8 cellular contexts compared by ENCODE assay signal in the genomic region with DNA sequence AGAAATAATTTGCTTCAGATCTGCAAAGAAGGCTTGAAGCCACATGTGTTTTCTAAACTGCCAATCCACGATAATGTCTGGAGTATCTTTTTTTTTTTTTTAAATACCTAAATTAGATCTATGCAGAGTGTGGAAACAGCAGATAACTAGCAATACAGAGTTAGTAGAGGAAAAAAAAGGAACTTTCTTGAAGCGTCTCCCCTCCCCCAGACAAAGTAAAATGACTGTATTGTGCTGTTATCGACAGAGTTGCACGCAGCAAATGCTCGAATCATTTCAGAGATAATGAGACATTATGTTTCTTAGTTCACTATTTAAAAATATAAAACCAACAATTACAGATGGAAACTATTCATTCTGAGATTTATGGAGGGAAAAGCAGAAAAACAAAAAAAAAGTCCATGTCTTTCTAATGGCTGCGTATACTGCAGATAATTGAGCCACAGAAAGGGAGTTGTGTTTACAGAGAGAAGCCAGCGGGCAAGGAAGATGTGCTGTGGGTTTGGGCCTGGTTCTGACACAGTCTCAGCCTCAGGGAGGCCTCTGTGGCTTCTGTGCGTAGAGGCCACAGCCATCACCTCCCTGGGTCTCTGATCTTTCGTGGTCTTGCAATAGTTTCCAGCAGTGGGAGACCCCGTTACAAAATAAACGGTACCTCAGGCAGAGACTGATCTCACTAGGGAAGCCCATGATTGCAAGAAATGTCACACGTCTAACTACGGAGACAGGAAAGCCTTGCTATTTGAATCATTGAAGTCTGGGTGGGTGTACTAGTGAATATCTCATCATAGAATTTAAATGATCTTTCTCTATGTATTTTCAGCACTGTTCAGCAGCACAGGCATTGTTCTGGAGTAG. TPM values are rescaled to one million over a fixed set of nuclear protein-coding genes. Genes with fewer than 3 reads are reported as not detected.
A peak's percentile ranks its signal among the peaks of the same experiment; 100 is the strongest.
DNase-seq lines count a peak whose midpoint lies in the region; ATAC-seq, FAIRE-seq and TF ChIP-seq lines count a peak whose summit lies in the region.

No MANE protein-coding gene starts in this region.

- H3K27ac ChIP-seq in VCaP (peak overlapping the region; percentile 42; the same call in 1 of the 2 replicates), pancreas (peak overlapping the region; percentile 25 to 96 (median 69)), prostate gland (peak overlapping the region in 1 of 2 donors; percentile 37)

- H3K4me1 ChIP-seq in pancreas (peaks cover 19 to 61% (median 26%) of the 10 kb centered on the region in 3 donors), prostate gland (replicated peaks) (no peaks in the 10 kb centered on the region)

- no peak for FAIRE-seq in pancreas (lab: Jason Lieb, UNC)

- TF ChIP-seq POLR2A in prostate gland (IDR thresholded peaks at IDR 0.05) = no peak

- intact Hi-C loops in pancreas (cut with DNase I) (no loop called here), left colon (cut with DNase I, micrococcal nuclease) (no loop called here), prostate gland (cut with DNase I) (no loop called here)

- WGBS in pancreas, 2 donors = 60 to 77% methylated on average over 13 of the region's 13 CpGs
- 85% methylated on average over 13 of the region's 13 CpGs for WGBS in prostate gland

- DNase-seq in NAMALWA (ENCODE audit: low spot score) (peak; percentile 26), pancreas (no peak), GM13977 (ENCODE audit: low spot score) (no peak), left colon (no peak), DMS 273 treated with DMSO at 0.1 percent for 48 hours (lab: John Stamatoyannopoulos, UW) (no peak), prostate gland (ENCODE audit: low spot score) (no peak)
- peak; percentile 59 for DNase-seq in effector CD4-positive, alpha-beta T cell

- H3K36me3 ChIP-seq in pancreas (no peaks in the 10 kb centered on the region), prostate gland (no peaks in the 10 kb centered on the region)

- peak in 1 of 4 donors; percentile 23 for ATAC-seq in pancreas
- no peak for ATAC-seq in left colon

- TF ChIP-seq CTCF in VCaP (conservative IDR thresholded peaks at IDR 0.05) (no peak), pancreas (IDR thresholded peaks at IDR 0.05) (no peak), GM13977 (IDR thresholded peaks at IDR 0.05; ENCODE audit: extremely low read depth, insufficient read depth, missing control alignments) (no peak), prostate gland (IDR thresholded peaks at IDR 0.05) (no peak)

- no peaks in the 10 kb centered on the region for H3K9me3 ChIP-seq in pancreas
- H3K9me3 ChIP-seq in prostate gland = no peaks in the 10 kb centered on the region

- in situ Hi-C loops in GM13977 (cut with MboI; ENCODE audit: low pct_unique_long_range_greater_than_20kb, low sequenced_read_pairs, unreplicated experiment) = no loop called here

- H3K4me3 ChIP-seq in pancreas (no peak overlapping the region), prostate gland (no peak overlapping the region)

- H3K27me3 ChIP-seq in pancreas = no peaks in the 10 kb centered on the region
- H3K27me3 ChIP-seq in prostate gland (replicated peaks; ENCODE audit: insufficient read depth) = no peaks in the 10 kb centered on the region

RNA-seq across cellular contexts. Expression of a gene that starts 19.1 kb away (rescaled TPM):
- total RNA-seq in pancreas (100 to 1,000 TPM in 1 of 6 donors, 10 to 100 TPM in 5; 41.2 to 157 (median 70.5) TPM), left colon (100 to 1,000 TPM; 359 to 434 TPM), prostate gland (10 to 100 TPM; 17.5 to 42.3 TPM)
- polyA plus RNA-seq in pancreas = 10 to 100 TPM; 29.0 to 41.0 TPM

Comparison
In these comparisons a context has a peak if more than half of its experiments do, and no peak if none do; other contexts are left out.
1. DNase-seq: peak in NAMALWA (single experiment) and effector CD4-positive, alpha-beta T cell (single experiment); none in pancreas (0 of 6), GM13977 (single experiment), left colon (0 of 2), DMS 273 treated with DMSO at 0.1 percent for 48 hours (single experiment) and prostate gland (single experiment).